In genomic region chr1:1357871-1358432, GRCh38 we compare ENCODE assay signal across 1 cellular context.
TF ChIP-seq lines count a peak whose summit lies in the region.

No MANE protein-coding gene starts in this region.

TF ChIP-seq in IMR-90, 13 proteins besides CTCF, POLR2A, EP300 and RAD21:
- TF ChIP-seq MAFK (IDR thresholded peaks at IDR 0.05; ENCODE audit: low read depth, low read length) (peak; percentile 72), CHD1 (IDR thresholded peaks at IDR 0.05; ENCODE audit: low read depth, low read length) (no peak)
